8 cellular contexts compared by ENCODE assay signal in genomic region chr19:19366691-19367396, GRCh38. TPM values are rescaled to one million over a fixed set of nuclear protein-coding genes. Genes with fewer than 3 reads are reported as not detected.
DNase-seq lines count a peak whose midpoint lies in the region; ATAC-seq and TF ChIP-seq lines count a peak whose summit lies in the region.

No MANE protein-coding gene starts in this region.

- CTCF ChIA-PET in AG04450 (lab: Charles Lee) = interaction anchor here (0.5 to 9.8 kb wide), 9 partner anchors 8 to 130 kb away, joined by 3 to 147 read pairs (median 3); no protein-coding TSS in a partner anchor

- no peak overlapping the region for H3K4me3 ChIP-seq in AG04450 (ENCODE audit: low read depth, low read length)

- peak; percentile 82 for ATAC-seq in GM18861 (IDR thresholded peaks at IDR 0.05; ENCODE audit: unreplicated experiment)
- ATAC-seq in HG03571 (IDR thresholded peaks at IDR 0.05; ENCODE audit: unreplicated experiment) = peak; percentile 63
- peak; percentile 91 to 92 for ATAC-seq in natural killer cell treated with Interleukin-12 subunit alpha and Interleukin-12 subunit beta and Interleukin-15 and Interleukin-18, amount 100 ng/mL, for 72 hours

- H3K4me3 Mint-ChIP-seq in natural killer cell treated with Interleukin-12 subunit alpha and Interleukin-12 subunit beta and Interleukin-15 and Interleukin-18, amount 100 ng/mL, for 72 hours = peak overlapping the region; percentile 39

- peak; percentile 90 for TF ChIP-seq CTCF in AG04450 (IDR thresholded peaks at IDR 0.05; ENCODE audit: low read depth, low read length)

- H3K27ac Mint-ChIP-seq in natural killer cell treated with Interleukin-12 subunit alpha and Interleukin-12 subunit beta and Interleukin-15 and Interleukin-18, amount 100 ng/mL, for 72 hours = peak overlapping the region; percentile 41 to 76

- H3K9me3 ChIP-seq in AG04450 (ENCODE audit: control insufficient read depth, insufficient read depth, low read length) = no peaks in the 10 kb centered on the region; the same call in 1 of the 2 replicates

- no peaks in the 10 kb centered on the region for H3K36me3 Mint-ChIP-seq in natural killer cell treated with Interleukin-12 subunit alpha and Interleukin-12 subunit beta and Interleukin-15 and Interleukin-18, amount 100 ng/mL, for 72 hours

- POLR2A ChIA-PET in AG04450 (lab: Yijun Ruan, JAX) = no interaction called here

- H3K9me3 Mint-ChIP-seq in natural killer cell treated with Interleukin-12 subunit alpha and Interleukin-12 subunit beta and Interleukin-15 and Interleukin-18, amount 100 ng/mL, for 72 hours = no peaks in the 10 kb centered on the region

- peak; percentile 39 for DNase-seq in AG04450 (ENCODE audit: low read depth, low spot score)
- DNase-seq in NOMO-1 treated with DMSO at 0.1 percent for 48 hours (lab: John Stamatoyannopoulos, UW; ENCODE audit: unreplicated experiment) = peak; percentile 84
- peak; percentile 37 to 61 (median 42) for DNase-seq in activated CD8-positive, alpha-beta memory T cell treated with anti-CD3 and anti-CD28 coated beads for 48 hours (ENCODE audit: low read depth in 2 of 3, low spot score in 2 of 3)
- DNase-seq in epithelial cell of prostate (ENCODE audit: low read depth, low spot score) = no peak
- DNase-seq in natural killer cell treated with Interleukin-12 subunit alpha and Interleukin-12 subunit beta and Interleukin-15 and Interleukin-18, amount 100 ng/mL, for 72 hours (ENCODE audit: low spot score) = peak; percentile 87
- DNase-seq in stimulated activated naive CD4-positive, alpha-beta T cell treated with Interleukin-2 at 50 U/mL for 16 hours (lab: John Stamatoyannopoulos, UW) = peak; percentile 56

- H3K4me1 Mint-ChIP-seq in natural killer cell treated with Interleukin-12 subunit alpha and Interleukin-12 subunit beta and Interleukin-15 and Interleukin-18, amount 100 ng/mL, for 72 hours (ENCODE audit: low read depth in 2 of 2) = peaks cover 10 to 13% of the 10 kb centered on the region in 2 donors

- H3K27me3 Mint-ChIP-seq in natural killer cell treated with Interleukin-12 subunit alpha and Interleukin-12 subunit beta and Interleukin-15 and Interleukin-18, amount 100 ng/mL, for 72 hours = no peaks in the 10 kb centered on the region

- H3K27ac ChIP-seq in AG04450 (ENCODE audit: low read depth, low read length) = no peak overlapping the region
- peak overlapping the region; percentile 32 for H3K27ac ChIP-seq in epithelial cell of prostate

- no peaks in the 10 kb centered on the region for H3K27me3 ChIP-seq in AG04450 (ENCODE audit: control insufficient read depth, insufficient read depth, low read length)

RNA-seq across cellular contexts. Expression of gene GATAD2A, which starts 38.6 kb away (rescaled TPM):
- polyA plus RNA-seq in AG04450 (2011; rRNA removed) = 22.0 and 23.4 TPM in 2 replicates
- 16.6 and 23.3 TPM in 2 replicates for polyA minus RNA-seq in AG04450 (2011; rRNA and poly(A)+ RNA removed)
- total RNA-seq in natural killer cell treated with Interleukin-12 subunit alpha and Interleukin-12 subunit beta and Interleukin-15 and Interleukin-18, amount 100 ng/mL, for 72 hours = 100 to 1,000 TPM; 171 to 224 TPM

RNA-seq across cellular contexts. Expression of gene MAU2, which starts 46.2 kb away (rescaled TPM):
- polyA plus RNA-seq in AG04450 (2011; rRNA removed) = 14.7 and 20.0 TPM in 2 replicates
- polyA minus RNA-seq in AG04450 (2011; rRNA and poly(A)+ RNA removed) = 50.6 and 98.8 TPM in 2 replicates
- total RNA-seq in natural killer cell treated with Interleukin-12 subunit alpha and Interleukin-12 subunit beta and Interleukin-15 and Interleukin-18, amount 100 ng/mL, for 72 hours = 100 to 1,000 TPM in 1 of 2 donors, 10 to 100 TPM in 1; 83.7 to 122 TPM

RNA-seq across cellular contexts. Expression of gene SUGP1, which starts 46.5 kb away (rescaled TPM):
- polyA plus RNA-seq in AG04450 (2011; rRNA removed) = 25.2 and 34.9 TPM in 2 replicates
- 39.2 and 41.5 TPM in 2 replicates for polyA minus RNA-seq in AG04450 (2011; rRNA and poly(A)+ RNA removed)
- total RNA-seq in natural killer cell treated with Interleukin-12 subunit alpha and Interleukin-12 subunit beta and Interleukin-15 and Interleukin-18, amount 100 ng/mL, for 72 hours = 10 to 100 TPM; 61.1 to 69.6 TPM
